In genomic region chr1:61076728-61077675, GRCh38 we compare ENCODE assay signal across 8 cellular contexts. TPM values are rescaled to one million over a fixed set of nuclear protein-coding genes. Genes with fewer than 3 reads are reported as not detected.
A peak's percentile ranks its signal among the peaks of the same experiment; 100 is the strongest.
DNase-seq lines count a peak whose midpoint lies in the region; ATAC-seq and TF ChIP-seq lines count a peak whose summit lies in the region.

No MANE protein-coding gene starts in this region.

- WGBS in liver = under 1% methylated on average over 49 of the region's 49 CpGs

- H3K36me3 ChIP-seq in liver (ENCODE audit: control insufficient read depth in 4 of 4, insufficient read depth in 3 of 4, low read depth in 1 of 4, low read length in 3 of 4) = no peaks in the 10 kb centered on the region

- H3K36me3 Mint-ChIP-seq in activated CD4-positive, alpha-beta T cell treated with anti-CD3 and anti-CD28 coated beads, Interleukin-2, amount 10 ng/mL, durations not matched to agents 7 days and 5 days (ENCODE audit: low read depth) = no peaks in the 10 kb centered on the region
- H3K36me3 Mint-ChIP-seq in dendritic cell treated with granulocyte-macrophage colony-stimulating factor and Interleukin-4, amounts not matched to agents 40 ng/mL and 50 ng/mL, for 4 days (ENCODE audit: low read depth) = peaks cover 5% of the 10 kb centered on the region

- H3K4me1 ChIP-seq in liver (ENCODE audit: control insufficient read depth in 4 of 4, insufficient read depth in 4 of 4, low read length in 3 of 4) = peaks cover 2 to 46% (median 41%) of the 10 kb centered on the region in 4 donors

- peak; percentile 71 for DNase-seq in AG08396 (ENCODE audit: low spot score)
- DNase-seq in NCI-H510A (lab: John Stamatoyannopoulos, UW) = peak; percentile 97
- DNase-seq in activated CD4-positive, alpha-beta T cell treated with anti-CD3 and anti-CD28 coated beads, Interleukin-2, amount 10 ng/mL, durations not matched to agents 7 days and 5 days = peak; percentile 84
- DNase-seq in stimulated activated CD4-positive, alpha-beta T cell treated with anti-CD3 and anti-CD28 coated beads, Interleukin-4, amount 100 ng/mL, for 24 hours = peak; percentile 71

- TF ChIP-seq RAD21 in liver (IDR thresholded peaks at IDR 0.05) = peak; percentile 44 to 66

- H3K9ac ChIP-seq in liver (ENCODE audit: low read depth in 1 of 2, low read length in 2 of 2) = peak overlapping the region; percentile 4 to 88

- intact Hi-C loops in dendritic cell treated with granulocyte-macrophage colony-stimulating factor and Interleukin-4, amounts not matched to agents 40 ng/mL and 50 ng/mL, for 4 days (cut with micrococcal nuclease) = loop anchor here (1.0 to 10.0 kb wide), 3 partner anchors 20 to 1358 kb away; partner anchors contain the start of gene USP1

- H3K27ac ChIP-seq in liver (ENCODE audit: low read depth in 1 of 2, low read length in 2 of 2) = peak overlapping the region; percentile 92 to 97

- peaks cover 48% of the 10 kb centered on the region for H3K4me1 Mint-ChIP-seq in activated CD4-positive, alpha-beta T cell treated with anti-CD3 and anti-CD28 coated beads, Interleukin-2, amount 10 ng/mL, durations not matched to agents 7 days and 5 days
- H3K4me1 Mint-ChIP-seq in dendritic cell treated with granulocyte-macrophage colony-stimulating factor and Interleukin-4, amounts not matched to agents 40 ng/mL and 50 ng/mL, for 4 days (ENCODE audit: low read depth) = peaks cover 51% of the 10 kb centered on the region

- no peak for TF ChIP-seq CTCF in liver (IDR thresholded peaks at IDR 0.05; ENCODE audit: low read depth, low read length, missing input control)

- peak overlapping the region; percentile 99 for H3K27ac Mint-ChIP-seq in activated CD4-positive, alpha-beta T cell treated with anti-CD3 and anti-CD28 coated beads, Interleukin-2, amount 10 ng/mL, durations not matched to agents 7 days and 5 days
- peak overlapping the region; percentile 98 for H3K27ac Mint-ChIP-seq in dendritic cell treated with granulocyte-macrophage colony-stimulating factor and Interleukin-4, amounts not matched to agents 40 ng/mL and 50 ng/mL, for 4 days

- CTCF ChIA-PET in activated CD4-positive, alpha-beta T cell treated with anti-CD3 and anti-CD28 coated beads, Interleukin-2, amount 10 ng/mL, durations not matched to agents 7 days and 5 days (lab: Charles Lee) = interaction anchor here (1.4 to 3.2 kb wide), 2 partner anchors 12 to 27 kb away, joined by 4 to 17 read pairs; no protein-coding TSS in a partner anchor

- ATAC-seq in GM19324 (IDR thresholded peaks at IDR 0.05; ENCODE audit: low FRiP score, unreplicated experiment) (peak; percentile 85), HG03442 (IDR thresholded peaks at IDR 0.05; ENCODE audit: unreplicated experiment) (peak; percentile 83)

- POLR2A ChIA-PET in activated CD4-positive, alpha-beta T cell treated with anti-CD3 and anti-CD28 coated beads, Interleukin-2, amount 10 ng/mL, durations not matched to agents 7 days and 5 days (lab: Charles Lee) = interaction anchor here (0.6 to 1.3 kb wide), 2 partner anchors 27 to 1151 kb away, joined by 3 to 4 read pairs; no protein-coding TSS in a partner anchor

- no peaks in the 10 kb centered on the region for H3K9me3 ChIP-seq in liver (ENCODE audit: control insufficient read depth in 4 of 4, low read length in 3 of 4)

- H3K4me3 ChIP-seq in liver (ENCODE audit: low read depth in 1 of 3, low read length in 3 of 3) = peak overlapping the region; percentile 50 to 86 (median 73)

- peaks cover 40% of the 10 kb centered on the region for H3K27me3 Mint-ChIP-seq in activated CD4-positive, alpha-beta T cell treated with anti-CD3 and anti-CD28 coated beads, Interleukin-2, amount 10 ng/mL, durations not matched to agents 7 days and 5 days
- peaks cover 5% of the 10 kb centered on the region for H3K27me3 Mint-ChIP-seq in dendritic cell treated with granulocyte-macrophage colony-stimulating factor and Interleukin-4, amounts not matched to agents 40 ng/mL and 50 ng/mL, for 4 days

- no peaks in the 10 kb centered on the region for H3K9me3 Mint-ChIP-seq in activated CD4-positive, alpha-beta T cell treated with anti-CD3 and anti-CD28 coated beads, Interleukin-2, amount 10 ng/mL, durations not matched to agents 7 days and 5 days
- no peaks in the 10 kb centered on the region for H3K9me3 Mint-ChIP-seq in dendritic cell treated with granulocyte-macrophage colony-stimulating factor and Interleukin-4, amounts not matched to agents 40 ng/mL and 50 ng/mL, for 4 days

- H3K4me3 Mint-ChIP-seq in activated CD4-positive, alpha-beta T cell treated with anti-CD3 and anti-CD28 coated beads, Interleukin-2, amount 10 ng/mL, durations not matched to agents 7 days and 5 days = peak overlapping the region; percentile 90
- peak overlapping the region; percentile 90 for H3K4me3 Mint-ChIP-seq in dendritic cell treated with granulocyte-macrophage colony-stimulating factor and Interleukin-4, amounts not matched to agents 40 ng/mL and 50 ng/mL, for 4 days

- H3K27me3 ChIP-seq in liver (ENCODE audit: control insufficient read depth in 4 of 4, insufficient read depth in 4 of 4, low read length in 3 of 4) = no peaks in the 10 kb centered on the region

TF ChIP-seq in liver, 16 proteins besides CTCF, POLR2A, EP300 and RAD21:
- peak; percentile 59 for TF ChIP-seq YY1 (IDR thresholded peaks at IDR 0.05)
- TF ChIP-seq GABPA (IDR thresholded peaks at IDR 0.05 in 1 of 2, conservative IDR thresholded peaks at IDR 0.05 in 1 of 2) = peak in 1 of 2 donors; percentile 64
- TF ChIP-seq HNF4G (IDR thresholded peaks at IDR 0.05) = no peak
- peak; percentile 55 for TF ChIP-seq TAF1 (conservative IDR thresholded peaks at IDR 0.05)
- TF ChIP-seq, protein P1, sequence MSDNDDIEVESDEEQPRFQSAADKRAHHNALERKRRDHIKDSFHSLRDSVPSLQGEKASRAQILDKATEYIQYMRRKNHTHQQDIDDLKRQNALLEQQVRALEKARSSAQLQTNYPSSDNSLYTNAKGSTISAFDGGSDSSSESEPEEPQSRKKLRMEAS (IDR thresholded peaks at IDR 0.05) = peak; percentile 94
- peak; percentile 53 to 59 for TF ChIP-seq HNF4A (conservative IDR thresholded peaks at IDR 0.05)
- peak; percentile 79 for TF ChIP-seq NR2F2 (IDR thresholded peaks at IDR 0.05)
- TF ChIP-seq FOXA2 (IDR thresholded peaks at IDR 0.05) = no peak
- peak; percentile 77 to 79 for TF ChIP-seq RXRA (IDR thresholded peaks at IDR 0.05)
- TF ChIP-seq, protein P2, sequence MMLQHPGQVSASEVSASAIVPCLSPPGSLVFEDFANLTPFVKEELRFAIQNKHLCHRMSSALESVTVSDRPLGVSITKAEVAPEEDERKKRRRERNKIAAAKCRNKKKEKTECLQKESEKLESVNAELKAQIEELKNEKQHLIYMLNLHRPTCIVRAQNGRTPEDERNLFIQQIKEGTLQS (IDR thresholded peaks at IDR 0.05) = no peak
- TF ChIP-seq SP1 (IDR thresholded peaks at IDR 0.05) = peak; percentile 77
- no peak for TF ChIP-seq FOXA1 (IDR thresholded peaks at IDR 0.05)
- TF ChIP-seq, protein P3, sequence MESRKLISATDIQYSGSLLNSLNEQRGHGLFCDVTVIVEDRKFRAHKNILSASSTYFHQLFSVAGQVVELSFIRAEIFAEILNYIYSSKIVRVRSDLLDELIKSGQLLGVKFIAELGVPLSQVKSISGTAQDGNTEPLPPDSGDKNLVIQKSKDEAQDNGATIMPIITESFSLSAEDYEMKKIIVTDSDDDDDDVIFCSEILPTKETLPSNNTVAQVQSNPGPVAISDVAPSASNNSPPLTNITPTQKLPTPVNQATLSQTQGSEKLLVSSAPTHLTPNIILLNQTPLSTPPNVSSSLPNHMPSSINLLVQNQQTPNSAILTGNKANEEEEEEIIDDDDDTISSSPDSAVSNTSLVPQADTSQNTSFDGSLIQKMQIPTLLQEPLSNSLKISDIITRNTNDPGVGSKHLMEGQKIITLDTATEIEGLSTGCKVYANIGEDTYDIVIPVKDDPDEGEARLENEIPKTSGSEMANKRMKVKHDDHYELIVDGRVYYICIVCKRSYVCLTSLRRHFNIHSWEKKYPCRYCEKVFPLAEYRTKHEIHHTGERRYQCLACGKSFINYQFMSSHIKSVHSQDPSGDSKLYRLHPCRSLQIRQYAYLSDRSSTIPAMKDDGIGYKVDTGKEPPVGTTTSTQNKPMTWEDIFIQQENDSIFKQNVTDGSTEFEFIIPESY (IDR thresholded peaks at IDR 0.05) = peak; percentile 83
- TF ChIP-seq JUND (IDR thresholded peaks at IDR 0.05) = peak in 1 of 2 donors; percentile 12
- TF ChIP-seq REST (IDR thresholded peaks at IDR 0.05) = peak; percentile 59
- TF ChIP-seq EGR1 (IDR thresholded peaks at IDR 0.05; ENCODE audit: low read depth in 2 of 2) = peak in 1 of 2 donors; percentile 37
TF ChIP-seq in liver: peak in this region for 12.

RNA-seq across cellular contexts. Expression of gene NFIA, which starts 5.4 kb away (rescaled TPM):
- 1 to 10 TPM in 1 of 2 experiments, under 1 TPM in 1; 0.97 to 1.6 TPM for total RNA-seq in activated CD4-positive, alpha-beta T cell treated with anti-CD3 and anti-CD28 coated beads, Interleukin-2, amount 10 ng/mL, durations not matched to agents 7 days and 5 days
- 10 to 100 TPM; 16.6 to 27.7 TPM for total RNA-seq in liver
- polyA plus RNA-seq in liver = 10 to 100 TPM in 1 of 2 donors, 1 to 10 TPM in 1; 6.8 to 53.7 TPM

Comparison
In these comparisons a context has a peak if more than half of its experiments do, and no peak if none do; other contexts are left out.
1. Peak in every context shown above with its lines: DNase-seq, ATAC-seq, H3K4me3 ChIP-seq and H3K27ac ChIP-seq.
2. RNA of gene NFIA, which starts 5.4 kb away (total RNA-seq): 16.6 to 27.7 TPM in liver; 0.97 to 1.6 TPM in activated CD4-positive, alpha-beta T cell treated with anti-CD3 and anti-CD28 coated beads, Interleukin-2, amount 10 ng/mL, durations not matched to agents 7 days and 5 days; every median in the first group is over 4 times any median in the second.